11 cellular contexts compared by ENCODE assay signal in the genomic region with DNA sequence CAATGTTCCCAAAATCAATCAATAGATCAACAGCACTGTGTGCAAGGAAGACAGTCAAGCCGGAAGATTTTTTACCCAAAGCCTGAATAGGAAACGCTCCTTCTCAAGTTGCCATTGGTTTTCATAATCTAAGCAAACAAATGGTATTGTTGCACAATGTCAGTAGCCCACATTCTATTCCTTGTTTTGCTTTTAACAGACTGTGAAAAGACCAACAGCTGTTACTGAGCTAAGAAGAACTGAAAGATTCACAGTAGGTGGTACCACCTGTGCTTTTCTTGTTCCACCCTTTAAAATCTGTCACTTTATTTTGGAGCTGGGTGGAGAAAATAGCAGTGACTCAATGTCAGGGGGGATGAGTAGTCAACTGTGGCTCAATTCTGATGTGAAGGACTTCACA.
DNase-seq lines count a peak whose midpoint lies in the region; ATAC-seq and TF ChIP-seq lines count a peak whose summit lies in the region.
"Had no signal": no experiment of that assay in that cellular context is flagged by ENCODE, and none has a peak within 500 bp of the region (broad histone marks: within the 10 kb centered on the region; RNA-seq: fewer than 3 reads in every experiment).

No MANE protein-coding gene starts in this region.

- no peak overlapping the region for H2AFZ ChIP-seq in hepatocyte

- H3K4me1 Mint-ChIP-seq in activated CD8-positive, alpha-beta T cell treated with anti-CD3 and anti-CD28 coated beads, Interleukin-2, amount 10 ng/mL, durations not matched to agents 7 days and 5 days (ENCODE audit: low read depth) = no peaks in the 10 kb centered on the region

- H3K27me3 ChIP-seq in gastrocnemius medialis (no peaks in the 10 kb centered on the region), hepatocyte (no peaks in the 10 kb centered on the region)
- H3K27me3 ChIP-seq: heart left ventricle, vagina had no signal

- H3K9me3 ChIP-seq in gastrocnemius medialis (no peaks in the 10 kb centered on the region), hepatocyte (ENCODE audit: low read depth) (no peaks in the 10 kb centered on the region)
- H3K9me3 ChIP-seq: vagina had no signal

- TF ChIP-seq CTCF in astrocyte of the cerebellum (IDR thresholded peaks at IDR 0.05; ENCODE audit: low read depth, low read length, missing control alignments) (no peak), gastrocnemius medialis (IDR thresholded peaks at IDR 0.05 in 4 of 5, conservative IDR thresholded peaks at IDR 0.05 in 1 of 5) (no peak), hepatocyte (IDR thresholded peaks at IDR 0.05; ENCODE audit: poor library complexity) (no peak)

- no peaks in the 10 kb centered on the region for H3K9me3 Mint-ChIP-seq in activated CD8-positive, alpha-beta T cell treated with anti-CD3 and anti-CD28 coated beads, Interleukin-2, amount 10 ng/mL, durations not matched to agents 7 days and 5 days (ENCODE audit: insufficient read depth)

- POLR2A ChIA-PET in activated CD8-positive, alpha-beta T cell treated with anti-CD3 and anti-CD28 coated beads, Interleukin-2, amount 10 ng/mL, durations not matched to agents 7 days and 5 days (lab: Charles Lee) = no interaction called here

- H3K36me3 ChIP-seq in gastrocnemius medialis = no peaks in the 10 kb centered on the region
- no peaks in the 10 kb centered on the region for H3K36me3 ChIP-seq in hepatocyte (replicated peaks; ENCODE audit: insufficient read depth, low read depth)
- H3K36me3 ChIP-seq: heart left ventricle, vagina had no signal

- no peaks in the 10 kb centered on the region for H3K36me3 Mint-ChIP-seq in activated CD8-positive, alpha-beta T cell treated with anti-CD3 and anti-CD28 coated beads, Interleukin-2, amount 10 ng/mL, durations not matched to agents 7 days and 5 days (ENCODE audit: low read depth)

- WGBS in hepatocyte (ENCODE audit: low lambda C conversion rate, missing lambda C conversion rate) = 37% methylated on average over 2 of the region's 2 CpGs

- no peak overlapping the region for H3K27ac Mint-ChIP-seq in activated CD8-positive, alpha-beta T cell treated with anti-CD3 and anti-CD28 coated beads, Interleukin-2, amount 10 ng/mL, durations not matched to agents 7 days and 5 days
- H3K27ac Mint-ChIP-seq: progenitor cell of endocrine pancreas had no signal

- no peaks in the 10 kb centered on the region for H4K20me1 ChIP-seq in hepatocyte (ENCODE audit: insufficient read depth, poor library complexity, severe bottlenecking)

- peak; percentile 41 to 56 for ATAC-seq in gastrocnemius medialis
- no peak for ATAC-seq in activated CD8-positive, alpha-beta T cell treated with anti-CD3 and anti-CD28 coated beads, Interleukin-2, amount 10 ng/mL, durations not matched to agents 7 days and 5 days
- ATAC-seq: heart left ventricle had no signal

- in situ Hi-C loops in astrocyte of the cerebellum (cut with HindIII; ENCODE audit: low sequenced_read_pairs) = no loop called here
- in situ Hi-C loops in gastrocnemius medialis (cut with MboI; ENCODE audit: low sequenced_read_pairs in 4 of 4) = no loop called here

- H3K4me1 ChIP-seq in gastrocnemius medialis (no peaks in the 10 kb centered on the region), hepatocyte (ENCODE audit: insufficient read depth) (no peaks in the 10 kb centered on the region)
- H3K4me1 ChIP-seq: heart left ventricle, vagina had no signal

- DNase-seq in NCI-H510A treated with DMSO at 0.1 percent for 48 hours (lab: John Stamatoyannopoulos, UW) (peak; percentile 35), NCI-H510A (lab: John Stamatoyannopoulos, UW) (no peak), NCI-H345 (lab: John Stamatoyannopoulos, UW) (peak; percentile 80), astrocyte of the cerebellum (ENCODE audit: low read depth) (peak; percentile 26), gastrocnemius medialis (no peak), hepatocyte (ENCODE audit: low spot score) (no peak), amniotic stem cell (lab: John Stamatoyannopoulos, UW) (no peak)
- no peak for DNase-seq in activated CD8-positive, alpha-beta T cell treated with anti-CD3 and anti-CD28 coated beads, Interleukin-2, amount 10 ng/mL, durations not matched to agents 7 days and 5 days
- DNase-seq: heart left ventricle had no signal

- intact Hi-C loops in gastrocnemius medialis (cut with DNase I; ENCODE audit: low total_unique reads) = no loop called here

- no peak for TF ChIP-seq POLR2A in gastrocnemius medialis (IDR thresholded peaks at IDR 0.05)

- no peak overlapping the region for H3K4me3 Mint-ChIP-seq in activated CD8-positive, alpha-beta T cell treated with anti-CD3 and anti-CD28 coated beads, Interleukin-2, amount 10 ng/mL, durations not matched to agents 7 days and 5 days

- CTCF ChIA-PET in activated CD8-positive, alpha-beta T cell treated with anti-CD3 and anti-CD28 coated beads, Interleukin-2, amount 10 ng/mL, durations not matched to agents 7 days and 5 days (lab: Charles Lee) = no interaction called here

- H3K27me3 Mint-ChIP-seq in activated CD8-positive, alpha-beta T cell treated with anti-CD3 and anti-CD28 coated beads, Interleukin-2, amount 10 ng/mL, durations not matched to agents 7 days and 5 days (ENCODE audit: low read depth) = no peaks in the 10 kb centered on the region
- H3K27me3 Mint-ChIP-seq: progenitor cell of endocrine pancreas had no signal

- H3K9me2 ChIP-seq in hepatocyte (replicated peaks; ENCODE audit: insufficient read depth) = no peaks in the 10 kb centered on the region

- H3K4me2 ChIP-seq in hepatocyte = no peak overlapping the region

- H3K79me2 ChIP-seq in hepatocyte = no peaks in the 10 kb centered on the region

- H3K27ac ChIP-seq in gastrocnemius medialis (no peak overlapping the region), hepatocyte (no peak overlapping the region)
- H3K27ac ChIP-seq: heart left ventricle, vagina had no signal

- H3K4me3 ChIP-seq in astrocyte of the cerebellum (ENCODE audit: low read depth, low read length) = no peak overlapping the region
- H3K4me3 ChIP-seq in gastrocnemius medialis = no peak overlapping the region
- no peak overlapping the region for H3K4me3 ChIP-seq in hepatocyte
- H3K4me3 ChIP-seq: heart left ventricle, vagina had no signal

Comparison
In these comparisons a context has a peak if more than half of its experiments do, and no peak if none do; other contexts are left out.
1. DNase-seq: peak in NCI-H510A treated with DMSO at 0.1 percent for 48 hours (single experiment), NCI-H345 (single experiment) and astrocyte of the cerebellum (single experiment); none in NCI-H510A (single experiment), gastrocnemius medialis (0 of 2), hepatocyte (single experiment), activated CD8-positive, alpha-beta T cell treated with anti-CD3 and anti-CD28 coated beads, Interleukin-2, amount 10 ng/mL, durations not matched to agents 7 days and 5 days (single experiment) and amniotic stem cell (single experiment).